15 cellular contexts compared by ENCODE assay signal in genomic region chr2:3504741-3505140, GRCh38.
"Had no signal": no experiment of that assay in that cellular context is flagged by ENCODE, and none has a peak within 500 bp of the region (broad histone marks: within the 10 kb centered on the region; RNA-seq: fewer than 3 reads in every experiment).

No MANE protein-coding gene starts in this region.

- DNase-seq: activated CD4-positive, alpha-beta T cell treated with anti-CD3 and anti-CD28 coated beads for 4 hours; activated CD8-positive, alpha-beta memory T cell treated with anti-CD3 and anti-CD28 coated beads, Interleukin-2, amount 50 U/mL, for 48 hours; activated CD8-positive, alpha-beta T cell treated with anti-CD3 and anti-CD28 coated beads, Interleukin-2, amount 10 ng/mL, durations not matched to agents 7 days and 5 days; activated naive CD4-positive, alpha-beta T cell treated with Interleukin-2 at 50 U/mL for 16 hours; activated naive CD8-positive, alpha-beta T cell treated with anti-CD3 and anti-CD28 coated beads, Interleukin-2, amount 50 U/mL, for 24 hours; foreskin melanocyte; head of caudate nucleus; left colon; naive thymus-derived CD4-positive, alpha-beta T cell; right cardiac atrium; thyroid gland; WERI-Rb-1 had no signal

- H3K9me3 ChIP-seq: ascending aorta, thyroid gland had no signal

- H3K4me3 ChIP-seq: ascending aorta, smooth muscle cell, thyroid gland had no signal

- H3K27me3 ChIP-seq: ascending aorta, thyroid gland had no signal

- ATAC-seq: activated CD8-positive, alpha-beta T cell treated with anti-CD3 and anti-CD28 coated beads, Interleukin-2, amount 10 ng/mL, durations not matched to agents 7 days and 5 days; activated naive CD8-positive, alpha-beta T cell treated with anti-CD3 and anti-CD28 coated beads, Interleukin-2, amount 50 U/mL, for 24 hours; naive thymus-derived CD4-positive, alpha-beta T cell; stimulated activated effector memory CD8-positive, alpha-beta T cell treated with anti-CD3 and anti-CD28 coated beads, Interleukin-12 subunit alpha, Interleukin-12 subunit beta, amount 100 ng/mL, for 72 hours had no signal

- H3K4me1 ChIP-seq: ascending aorta, thyroid gland had no signal

- H3K27ac ChIP-seq: ascending aorta, thyroid gland had no signal
